ENCODE assay signal across 9 cellular contexts in genomic region chr11:9577032-9577431, GRCh38. TPM values are rescaled to one million over a fixed set of nuclear protein-coding genes. Genes with fewer than 3 reads are reported as not detected.
DNase-seq lines count a peak whose midpoint lies in the region; ATAC-seq and TF ChIP-seq lines count a peak whose summit lies in the region.
"Had no signal": no experiment of that assay in that cellular context is flagged by ENCODE, and none has a peak within 500 bp of the region (broad histone marks: within the 10 kb centered on the region; RNA-seq: fewer than 3 reads in every experiment).

No MANE protein-coding gene starts in this region.

- peaks cover 59% of the 10 kb centered on the region for H3K36me3 ChIP-seq in A673 (ENCODE audit: insufficient read depth, low read length, poor library complexity, severe bottlenecking)
- H3K36me3 ChIP-seq in HUES48 (ENCODE audit: control insufficient read depth, insufficient read depth, low read length): peaks cover 70% of the 10 kb centered on the region

- H3K27ac ChIP-seq in A673 (ENCODE audit: low read depth, low read length, poor library complexity, severe bottlenecking) (peak overlapping the region; percentile 95), HUES48 (ENCODE audit: low read depth, low read length) (peak overlapping the region; percentile 95), dorsolateral prefrontal cortex (no peak overlapping the region)

- POLR2A ChIA-PET in A673 (lab: Charles Lee; ENCODE audit: low non-redundant PET): no interaction called here

- H3K9me3 ChIP-seq in A673 (ENCODE audit: low read depth, low read length, poor library complexity, severe bottlenecking): no peaks in the 10 kb centered on the region
- H3K9me3 ChIP-seq in HUES48 (ENCODE audit: control insufficient read depth, insufficient read depth, low read length): no peaks in the 10 kb centered on the region

- H3K4me1 ChIP-seq in A673 (ENCODE audit: insufficient read depth, low read length, poor library complexity, severe bottlenecking) (peaks cover 11% of the 10 kb centered on the region), HUES48 (ENCODE audit: control insufficient read depth, insufficient read depth, low read length) (peaks cover 19% of the 10 kb centered on the region)

- peak overlapping the region; percentile 74 for H3K4me3 ChIP-seq in A673 (ENCODE audit: low read depth, low read length, poor library complexity, severe bottlenecking)
- H3K4me3 ChIP-seq in HUES48 (ENCODE audit: low read depth, low read length): peak overlapping the region; percentile 93
- no peak overlapping the region for H3K4me3 ChIP-seq in dorsolateral prefrontal cortex

- CTCF ChIA-PET in A673 (lab: Charles Lee): no interaction called here

- BruUV-seq in A673 (replicated peaks; lab: Mats Ljungman, UMichigan): no TSS peak

- no peak for ATAC-seq in memory B cell (ENCODE audit: low read depth)

- TF ChIP-seq CTCF in A673 (conservative IDR thresholded peaks at IDR 0.05; ENCODE audit: low read depth, low read length) (no peak), brain (conservative IDR thresholded peaks at IDR 0.05) (no peak), dorsolateral prefrontal cortex (IDR thresholded peaks at IDR 0.05 in 54 of 56, conservative IDR thresholded peaks at IDR 0.05 in 2 of 56; ENCODE audit: low read depth in 1 of 56, partially characterized antibody in 56 of 56) (no peak)

- H3K4me1 Mint-ChIP-seq in brain (peaks cover 53% of the 10 kb centered on the region), memory B cell (peaks cover 22% of the 10 kb centered on the region)

- DNase-seq in A673 (ENCODE audit: low spot score) (no peak), memory B cell (ENCODE audit: low spot score in 2 of 2) (no peak), dorsolateral prefrontal cortex (no peak), CD1c-positive myeloid dendritic cell (ENCODE audit: extremely low spot score) (no peak), UCSD-AML1 (lab: John Stamatoyannopoulos, UW; ENCODE audit: unreplicated experiment) (no peak), NCI-H187 (lab: John Stamatoyannopoulos, UW) (no peak)
- DNase-seq: NCI-H2081 treated with DMSO at 0.1 percent for 48 hours had no signal

- H3K9me3 Mint-ChIP-seq in brain (no peaks in the 10 kb centered on the region), memory B cell (no peaks in the 10 kb centered on the region)

- peaks cover 35% of the 10 kb centered on the region for H3K36me3 Mint-ChIP-seq in brain
- peaks cover 13% of the 10 kb centered on the region for H3K36me3 Mint-ChIP-seq in memory B cell

- peak overlapping the region; percentile 95; the same call in 1 of the 2 replicates for H3K9ac ChIP-seq in HUES48 (ENCODE audit: low read depth, low read length)

- H3K27me3 Mint-ChIP-seq in brain (peaks cover 12% of the 10 kb centered on the region), memory B cell (no peaks in the 10 kb centered on the region)

- H3K27me3 ChIP-seq in A673 (replicated peaks; ENCODE audit: insufficient read depth, low read depth, low read length, poor library complexity): no peaks in the 10 kb centered on the region
- no peaks in the 10 kb centered on the region for H3K27me3 ChIP-seq in HUES48 (ENCODE audit: control insufficient read depth, insufficient read depth, low read length)
- H3K27me3 ChIP-seq in dorsolateral prefrontal cortex: no peaks in the 10 kb centered on the region

- intact Hi-C loops in A673 (cut with micrococcal nuclease; ENCODE audit: unreplicated experiment) (no loop called here), dorsolateral prefrontal cortex (cut with DNase I) (loop anchor here in 1 of 2 donors (5.0 kb wide), 1 partner anchor 35 kb away; no protein-coding TSS in a partner anchor)

- H3K27ac Mint-ChIP-seq in brain (peak overlapping the region in 4 of 5 experiments; percentile 27 to 99 (median 91)), memory B cell (peak overlapping the region; percentile 92)

- H3K4me3 Mint-ChIP-seq in brain (peak overlapping the region; percentile 86 to 97 (median 89)), memory B cell (peak overlapping the region; percentile 84)

RNA-seq across cellular contexts. Expression of gene WEE1, which starts 3.6 kb away (rescaled TPM):
- total RNA-seq in A673 (2021): 51.4 and 54.9 TPM in 2 replicates
- polyA plus RNA-seq in brain (ENCODE audit: insufficient read depth, low read depth, low replicate concordance): 21.2 TPM
- 1 to 10 TPM in 119 of 120 experiments, under 1 TPM in 1; 0.76 to 9.5 (median 2.7) TPM for total RNA-seq in dorsolateral prefrontal cortex

Comparison
In these comparisons a context has a peak if more than half of its experiments do, and no peak if none do; other contexts are left out.
1. H3K27ac ChIP-seq: peak in A673 (single experiment) and HUES48 (single experiment); none in dorsolateral prefrontal cortex (0 of 59).
2. H3K4me3 ChIP-seq: peak in A673 (single experiment) and HUES48 (single experiment); none in dorsolateral prefrontal cortex (0 of 59).